Comparison of ENCODE assay signal across 10 cellular contexts in the genomic region with DNA sequence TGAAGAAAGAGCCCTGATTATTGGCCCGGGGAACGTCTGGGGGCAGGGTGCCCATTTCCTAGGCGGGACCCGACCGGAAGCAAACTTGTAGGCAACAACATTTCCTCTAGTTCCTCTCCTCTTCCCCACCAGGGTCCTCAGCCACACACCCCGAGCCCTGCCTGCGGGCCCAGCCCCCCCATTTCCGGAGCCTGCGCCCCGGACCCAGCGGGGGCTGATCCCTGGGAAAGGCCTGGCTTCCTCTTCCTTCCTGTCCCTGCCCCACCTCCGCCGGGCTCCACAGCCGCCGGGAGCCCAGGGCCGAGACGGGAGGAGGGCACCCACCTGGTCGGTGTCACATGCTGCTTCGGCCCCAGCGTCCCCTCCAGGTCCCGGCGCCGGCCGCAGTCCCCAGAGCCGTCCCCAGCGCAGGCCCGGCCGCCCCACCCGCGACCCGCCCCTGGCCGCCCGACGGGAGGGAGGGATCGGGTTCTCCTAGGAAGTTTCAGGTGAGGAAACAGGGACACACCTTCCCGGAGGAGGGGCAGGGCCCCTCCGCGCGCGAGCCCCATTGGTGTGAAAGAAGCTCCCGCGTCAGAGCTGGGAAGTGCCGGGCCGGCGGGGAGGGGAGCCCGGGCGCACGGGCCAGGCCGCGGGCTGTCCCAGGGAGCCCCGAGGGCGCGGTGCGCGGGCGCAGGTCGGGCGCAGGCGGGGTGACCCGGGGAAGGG. TPM values are rescaled to one million over a fixed set of nuclear protein-coding genes. Genes with fewer than 3 reads are reported as not detected.
DNase-seq lines count a peak whose midpoint lies in the region; ATAC-seq lines count a peak whose summit lies in the region.
"Not testable (repeated sequence)": the region's sequence is repeated elsewhere in the genome, so short reads cannot be mapped to it uniquely, and the experiment has no call there.
"Had no signal": no experiment of that assay in that cellular context is flagged by ENCODE, and none has a peak within 500 bp of the region (broad histone marks: within the 10 kb centered on the region; RNA-seq: fewer than 3 reads in every experiment).

No MANE protein-coding gene starts in this region.

- not testable (repeated sequence) for H3K27me3 Mint-ChIP-seq in activated naive CD4-positive, alpha-beta T cell treated with anti-CD3 and anti-CD28 coated beads, Interleukin-2, amount 10 ng/mL, durations not matched to agents 7 days and 5 days

- not testable (repeated sequence) for H3K4me3 Mint-ChIP-seq in activated naive CD4-positive, alpha-beta T cell treated with anti-CD3 and anti-CD28 coated beads, Interleukin-2, amount 10 ng/mL, durations not matched to agents 7 days and 5 days

- H3K27ac ChIP-seq in right cardiac atrium (ENCODE audit: low read length), result not testable (repeated sequence)

- not testable (repeated sequence) for H3K27me3 ChIP-seq in right cardiac atrium (ENCODE audit: control insufficient read depth, insufficient read depth)

- CTCF ChIA-PET in activated naive CD4-positive, alpha-beta T cell treated with anti-CD3 and anti-CD28 coated beads, Interleukin-2, amount 10 ng/mL, durations not matched to agents 7 days and 5 days (lab: Charles Lee), result not testable (repeated sequence)

- H3K36me3 Mint-ChIP-seq in activated naive CD4-positive, alpha-beta T cell treated with anti-CD3 and anti-CD28 coated beads, Interleukin-2, amount 10 ng/mL, durations not matched to agents 7 days and 5 days, result not testable (repeated sequence)

- not testable (repeated sequence) for H3K9me3 Mint-ChIP-seq in activated naive CD4-positive, alpha-beta T cell treated with anti-CD3 and anti-CD28 coated beads, Interleukin-2, amount 10 ng/mL, durations not matched to agents 7 days and 5 days

- intact Hi-C loops in right cardiac atrium (cut with DNase I), result not testable (repeated sequence)

- not testable (repeated sequence) for H3K4me1 ChIP-seq in right cardiac atrium (ENCODE audit: control insufficient read depth, insufficient read depth, low read length)

- peak; percentile 51 for DNase-seq in activated naive CD4-positive, alpha-beta T cell treated with anti-CD3 and anti-CD28 coated beads, Interleukin-2, amount 10 ng/mL, durations not matched to agents 7 days and 5 days
- DNase-seq in right cardiac atrium, result not testable (repeated sequence)
- DNase-seq in stimulated activated CD8-positive, alpha-beta memory T cell treated with anti-CD3 and anti-CD28 coated beads, Interleukin-4, amount 100 ng/mL, for 48 hours, result peak; percentile 29

- not testable (repeated sequence) for H3K9me3 ChIP-seq in right cardiac atrium (ENCODE audit: control insufficient read depth, low read length)

- H3K4me1 Mint-ChIP-seq in activated naive CD4-positive, alpha-beta T cell treated with anti-CD3 and anti-CD28 coated beads, Interleukin-2, amount 10 ng/mL, durations not matched to agents 7 days and 5 days, result not testable (repeated sequence)

- H3K4me3 ChIP-seq in right cardiac atrium (ENCODE audit: low read length), result not testable (repeated sequence)

- H3K27ac Mint-ChIP-seq in activated naive CD4-positive, alpha-beta T cell treated with anti-CD3 and anti-CD28 coated beads, Interleukin-2, amount 10 ng/mL, durations not matched to agents 7 days and 5 days, result not testable (repeated sequence)

- no CpG with 5 or more reads among the region's 60 CpGs for WGBS in right cardiac atrium

- ATAC-seq in GM18508 (IDR thresholded peaks at IDR 0.05; ENCODE audit: insufficient read depth, unreplicated experiment) (peak; percentile 45), GM19452 (IDR thresholded peaks at IDR 0.05; ENCODE audit: unreplicated experiment) (peak; percentile 73), HG02571 (IDR thresholded peaks at IDR 0.05; ENCODE audit: unreplicated experiment) (peak; percentile 73), HG03066 (IDR thresholded peaks at IDR 0.05; ENCODE audit: low read depth, unreplicated experiment) (peak; percentile 67), HG03571 (IDR thresholded peaks at IDR 0.05; ENCODE audit: unreplicated experiment) (peak; percentile 73), right cardiac atrium (peak; percentile 94)

RNA-seq across cellular contexts. Expression of gene OR2A1, which starts 18.3 kb away (rescaled TPM):
- total RNA-seq in right cardiac atrium, result under 1 TPM in 1 of 4 donors, not detected in 3; 0.39 TPM
- polyA plus RNA-seq in right cardiac atrium, result 0.02 TPM
- total RNA-seq: pulmonary artery endothelial cell had no signal
- polyA plus RNA-seq: SK-N-SH had no signal

RNA-seq across cellular contexts. Expression of gene CTAGE8, which starts 24.9 kb away (rescaled TPM):
- total RNA-seq in right cardiac atrium, result under 1 TPM; 0.14 to 0.91 (median 0.38) TPM
- polyA plus RNA-seq in right cardiac atrium, result 0.23 TPM
- polyA plus RNA-seq: SK-N-SH had no signal

RNA-seq across cellular contexts. Expression of gene OR2A7, which starts 29.4 kb away (rescaled TPM):
- total RNA-seq in right cardiac atrium, result 1 to 10 TPM in 3 of 4 donors, under 1 TPM in 1; 0.40 to 1.5 (median 1.4) TPM
- 0.45 TPM for polyA plus RNA-seq in right cardiac atrium
- polyA plus RNA-seq: SK-N-SH had no signal

RNA-seq across cellular contexts. Expression of gene OR2A42, which starts 54.5 kb away (rescaled TPM):
- not detected for total RNA-seq in right cardiac atrium
- 0.20 TPM for polyA plus RNA-seq in right cardiac atrium
- polyA plus RNA-seq: SK-N-SH had no signal
